8 cellular contexts compared by ENCODE assay signal in genomic region chr1:153946622-153947246, GRCh38. TPM values are rescaled to one million over a fixed set of nuclear protein-coding genes. Genes with fewer than 3 reads are reported as not detected.
A peak's percentile ranks its signal among the peaks of the same experiment; 100 is the strongest.
DNase-seq lines count a peak whose midpoint lies in the region; ATAC-seq and TF ChIP-seq lines count a peak whose summit lies in the region.

Gene DENND4B, minus strand, starts transcription at chr1:153946718. Its CDS starts 2,344 bp downstream, at chr1:153944374.

- no peaks in the 10 kb centered on the region for H3K27me3 ChIP-seq in HUES6 (ENCODE audit: control insufficient read depth, insufficient read depth, low read length)
- H3K27me3 ChIP-seq in naive thymus-derived CD4-positive, alpha-beta T cell (ENCODE audit: control insufficient read depth in 2 of 2, insufficient read depth in 2 of 2, low read length in 2 of 2) = no peaks in the 10 kb centered on the region

- no peaks in the 10 kb centered on the region for H3K27me3 Mint-ChIP-seq in activated T-helper 1 cell treated with anti-CD3 and anti-CD28 coated beads, Interleukin-12 subunit alpha, Interleukin-12 subunit beta, Interleukin-2, Interleukin-4 antibody, amounts not matched to agents 30 ng/mL and 10 ng/mL and 1 ng/mL, durations not matched to agents 14 hours and 24 hours and 36 hours (ENCODE audit: insufficient read depth)
- no peaks in the 10 kb centered on the region for H3K27me3 Mint-ChIP-seq in naive thymus-derived CD4-positive, alpha-beta T cell

- intact Hi-C loops in activated T-helper 1 cell treated with anti-CD3 and anti-CD28 coated beads, Interleukin-12 subunit alpha, Interleukin-12 subunit beta, Interleukin-2, Interleukin-4 antibody, amounts not matched to agents 30 ng/mL and 10 ng/mL and 1 ng/mL, durations not matched to agents 14 hours and 24 hours and 36 hours (cut with micrococcal nuclease) = loop anchor here (1.0 to 5.0 kb wide), 8 partner anchors 12 to 142 kb away; partner anchors contain the start of genes CRTC2, JTB, RAB13 and RPS27
- intact Hi-C loops in naive thymus-derived CD4-positive, alpha-beta T cell (cut with micrococcal nuclease) = loop anchor here (1.0 to 2.0 kb wide), 6 partner anchors 11 to 149 kb away; partner anchors contain the start of genes CRTC2 (in 1 of the 2) and JTB (in 1 of the 2)

- CTCF ChIA-PET in naive thymus-derived CD4-positive, alpha-beta T cell (lab: Charles Lee) = interaction anchor here (0.7 to 3.6 kb wide), 13 partner anchors 10 to 151 kb away, joined by 3 to 36 read pairs (median 5); partner anchors contain the start of genes CREB3L4, CRTC2, GATAD2B and JTB

- H3K4me1 ChIP-seq in HUES6 (ENCODE audit: control insufficient read depth, insufficient read depth, low read length) = 0 out of 2 replicates have a peak, but pooled peaks cover 9% of the 10 kb centered on the region
- peaks cover 23 to 25% of the 10 kb centered on the region in 2 donors for H3K4me1 ChIP-seq in naive thymus-derived CD4-positive, alpha-beta T cell (ENCODE audit: control insufficient read depth in 2 of 2, insufficient read depth in 2 of 2, low read length in 2 of 2)

- peak within 1 kb of the TSS; percentile 83 for H3K9ac ChIP-seq in HUES6 (ENCODE audit: low read length)

- H3K9me3 ChIP-seq in HUES6 (ENCODE audit: control insufficient read depth, insufficient read depth, low read depth, low read length) = no peaks in the 10 kb centered on the region
- no peaks in the 10 kb centered on the region for H3K9me3 ChIP-seq in naive thymus-derived CD4-positive, alpha-beta T cell (ENCODE audit: control insufficient read depth in 2 of 3, low read length in 3 of 3)

- POLR2A ChIA-PET in naive thymus-derived CD4-positive, alpha-beta T cell (lab: Charles Lee) = interaction anchor here (0.6 to 7.3 kb wide), 17 partner anchors 9 to 321 kb away, joined by 3 to 159 read pairs (median 8); partner anchors contain the start of genes CREB3L4, CRTC2, GATAD2B and JTB

- no peaks in the 10 kb centered on the region for H3K9me3 Mint-ChIP-seq in activated T-helper 1 cell treated with anti-CD3 and anti-CD28 coated beads, Interleukin-12 subunit alpha, Interleukin-12 subunit beta, Interleukin-2, Interleukin-4 antibody, amounts not matched to agents 30 ng/mL and 10 ng/mL and 1 ng/mL, durations not matched to agents 14 hours and 24 hours and 36 hours
- peaks cover 0 to 6% (median 0%) of the 10 kb centered on the region in 11 donors for H3K9me3 Mint-ChIP-seq in naive thymus-derived CD4-positive, alpha-beta T cell

- ATAC-seq in GM21423 (IDR thresholded peaks at IDR 0.05; ENCODE audit: unreplicated experiment) = peak; percentile 61
- peak; percentile 75 for ATAC-seq in naive thymus-derived CD4-positive, alpha-beta T cell
- ATAC-seq in stimulated activated naive CD8-positive, alpha-beta T cell treated with anti-CD3 and anti-CD28 coated beads, Interleukin-15, Interleukin-2, amounts not matched to agents 100 U/mL and 50 U/mL, for 24 hours = peak; percentile 73

- peak within 1 kb of the TSS; percentile 97 for H3K27ac Mint-ChIP-seq in activated T-helper 1 cell treated with anti-CD3 and anti-CD28 coated beads, Interleukin-12 subunit alpha, Interleukin-12 subunit beta, Interleukin-2, Interleukin-4 antibody, amounts not matched to agents 30 ng/mL and 10 ng/mL and 1 ng/mL, durations not matched to agents 14 hours and 24 hours and 36 hours
- H3K27ac Mint-ChIP-seq in naive thymus-derived CD4-positive, alpha-beta T cell = peak within 1 kb of the TSS; percentile 90 to 98 (median 96)

- peak; percentile 81 for DNase-seq in DMS114 treated with DMSO at 0.1 percent for 48 hours (lab: John Stamatoyannopoulos, UW; ENCODE audit: unreplicated experiment)
- peak; percentile 74 for DNase-seq in activated T-helper 1 cell treated with anti-CD3 and anti-CD28 coated beads, Interleukin-12 subunit alpha, Interleukin-12 subunit beta, Interleukin-2, Interleukin-4 antibody, amounts not matched to agents 30 ng/mL and 10 ng/mL and 1 ng/mL, durations not matched to agents 14 hours and 24 hours and 36 hours (ENCODE audit: low spot score)
- peak; percentile 74 for DNase-seq in fibroblast of gingiva (ENCODE audit: low read depth)
- DNase-seq in naive thymus-derived CD4-positive, alpha-beta T cell = peak; percentile 55 to 85 (median 68)
- DNase-seq in stimulated activated naive CD8-positive, alpha-beta T cell treated with anti-CD3 and anti-CD28 coated beads, Interleukin-15, Interleukin-2, amounts not matched to agents 100 U/mL and 50 U/mL, for 24 hours = peak; percentile 85

- H3K36me3 Mint-ChIP-seq in activated T-helper 1 cell treated with anti-CD3 and anti-CD28 coated beads, Interleukin-12 subunit alpha, Interleukin-12 subunit beta, Interleukin-2, Interleukin-4 antibody, amounts not matched to agents 30 ng/mL and 10 ng/mL and 1 ng/mL, durations not matched to agents 14 hours and 24 hours and 36 hours (ENCODE audit: low read depth) = peaks cover 41% of the 10 kb centered on the region
- peaks cover 0 to 33% (median 19%) of the 10 kb centered on the region in 5 donors for H3K36me3 Mint-ChIP-seq in naive thymus-derived CD4-positive, alpha-beta T cell

- peaks cover 64% of the 10 kb centered on the region for H3K36me3 ChIP-seq in HUES6 (ENCODE audit: control insufficient read depth, insufficient read depth, low read length)
- peaks cover 19 to 66% (median 33%) of the 10 kb centered on the region in 3 experiments for H3K36me3 ChIP-seq in naive thymus-derived CD4-positive, alpha-beta T cell (ENCODE audit: control insufficient read depth in 2 of 3, insufficient read depth in 3 of 3, low read length in 3 of 3)

- H3K4me1 Mint-ChIP-seq in activated T-helper 1 cell treated with anti-CD3 and anti-CD28 coated beads, Interleukin-12 subunit alpha, Interleukin-12 subunit beta, Interleukin-2, Interleukin-4 antibody, amounts not matched to agents 30 ng/mL and 10 ng/mL and 1 ng/mL, durations not matched to agents 14 hours and 24 hours and 36 hours (ENCODE audit: low read depth) = peaks cover 35% of the 10 kb centered on the region
- peaks cover 20 to 44% (median 39%) of the 10 kb centered on the region in 7 donors for H3K4me1 Mint-ChIP-seq in naive thymus-derived CD4-positive, alpha-beta T cell

- peak within 1 kb of the TSS; percentile 34; the same call in 1 of the 2 replicates for H3K27ac ChIP-seq in HUES6 (ENCODE audit: low read depth, low read length)
- H3K27ac ChIP-seq in naive thymus-derived CD4-positive, alpha-beta T cell (ENCODE audit: low read depth, low read length) = peak within 1 kb of the TSS; percentile 89

- H3K4me3 ChIP-seq in HUES6 (ENCODE audit: low read depth, low read length) = peak within 1 kb of the TSS; percentile 77
- H3K4me3 ChIP-seq in naive thymus-derived CD4-positive, alpha-beta T cell (ENCODE audit: low read length) = peak within 1 kb of the TSS; percentile 94

- H3K4me3 Mint-ChIP-seq in activated T-helper 1 cell treated with anti-CD3 and anti-CD28 coated beads, Interleukin-12 subunit alpha, Interleukin-12 subunit beta, Interleukin-2, Interleukin-4 antibody, amounts not matched to agents 30 ng/mL and 10 ng/mL and 1 ng/mL, durations not matched to agents 14 hours and 24 hours and 36 hours = peak within 1 kb of the TSS; percentile 88
- peak within 1 kb of the TSS; percentile 93 to 99 (median 96) for H3K4me3 Mint-ChIP-seq in naive thymus-derived CD4-positive, alpha-beta T cell

TF ChIP-seq in PFSK-1, 5 proteins besides CTCF, POLR2A, EP300 and RAD21:
- TF ChIP-seq REST (IDR thresholded peaks at IDR 0.05; ENCODE audit: insufficient read depth in 1 of 2, low read depth in 2 of 2, low read length in 2 of 2) (peak; percentile 23 to 40; a peak in 1 of 4 replicates), FOXP2 (optimal IDR thresholded peaks at IDR 0.05; ENCODE audit: borderline replicate concordance, extremely low read depth, extremely low read length, insufficient read depth) (peak; percentile 70), TAF1 (IDR thresholded peaks at IDR 0.05; ENCODE audit: borderline replicate concordance, insufficient read depth, low read length) (peak; percentile 88), SIN3A (IDR thresholded peaks at IDR 0.05; ENCODE audit: borderline replicate concordance, insufficient read depth, low read length) (peak; percentile 88; the same call in 1 of the 2 replicates), POLR2AphosphoS5 (IDR thresholded peaks at IDR 0.05; ENCODE audit: low read depth, low read length) (no peak; the same call in 1 of the 2 replicates)

RNA-seq across cellular contexts. Expression of gene DENND4B, which starts in this region (rescaled TPM):
- 112 TPM for polyA plus RNA-seq in PFSK-1 (2012; ENCODE audit: insufficient read length, low read depth)
- 128 and 133 TPM in 2 replicates for total RNA-seq in activated T-helper 1 cell treated with anti-CD3 and anti-CD28 coated beads, Interleukin-12 subunit alpha, Interleukin-12 subunit beta, Interleukin-2, Interleukin-4 antibody, amounts not matched to agents 30 ng/mL and 10 ng/mL and 1 ng/mL, durations not matched to agents 14 hours and 24 hours and 36 hours
- 100 to 1,000 TPM; 148 to 223 (median 197) TPM for total RNA-seq in naive thymus-derived CD4-positive, alpha-beta T cell
- 10 to 100 TPM; 12.5 to 27.0 TPM for polyA plus RNA-seq in naive thymus-derived CD4-positive, alpha-beta T cell

Comparison
In these comparisons a context has a peak if more than half of its experiments do, and no peak if none do; other contexts are left out.
1. Peak in every context shown above with its lines: DNase-seq, ATAC-seq, H3K4me3 ChIP-seq and H3K27ac ChIP-seq.